22 cellular contexts compared by ENCODE assay signal in genomic region chr1:209428241-209428921, GRCh38.
DNase-seq lines count a peak whose midpoint lies in the region; ATAC-seq, FAIRE-seq and TF ChIP-seq lines count a peak whose summit lies in the region.
"Had no signal": no experiment of that assay in that cellular context is flagged by ENCODE, and none has a peak within 500 bp of the region (broad histone marks: within the 10 kb centered on the region; RNA-seq: fewer than 3 reads in every experiment).

No MANE protein-coding gene starts in this region.

- CTCF ChIA-PET in K562 (lab: Yijun Ruan, JAX; ENCODE audit: low intra/inter-chr PET ratio): no interaction called here

- H3K36me3 ChIP-seq in K562 (ENCODE audit: control insufficient read depth, insufficient read depth, low read length) (no peaks in the 10 kb centered on the region), thyroid gland (no peaks in the 10 kb centered on the region)
- H3K36me3 ChIP-seq: brain microvascular endothelial cell, heart left ventricle, MG63, neutrophil, SJCRH30, spleen, thoracic aorta had no signal

- POLR2A ChIA-PET in K562 (lab: Yijun Ruan, JAX): no interaction called here

- TF ChIP-seq EP300 in K562 (IDR thresholded peaks at IDR 0.05; ENCODE audit: low read length): no peak

- H2AFZ ChIP-seq in K562 (ENCODE audit: low read depth, low read length): no peak overlapping the region

- H3K4me3 ChIP-seq in K562: no peak overlapping the region
- no peak overlapping the region for H3K4me3 ChIP-seq in thyroid gland (replicated peaks in 1 of 3)
- H3K4me3 ChIP-seq: heart left ventricle, MG63, SJCRH30, spleen, thoracic aorta had no signal

- H3K27me3 ChIP-seq in K562 (ENCODE audit: control insufficient read depth in 2 of 2, insufficient read depth in 2 of 2, low read length in 2 of 2): peaks cover 0 to 8% of the 10 kb centered on the region in 2 experiments; a peak in 1 of 5 replicates
- H3K27me3 ChIP-seq in thyroid gland: no peaks in the 10 kb centered on the region
- H3K27me3 ChIP-seq: brain microvascular endothelial cell, MG63, SJCRH30 had no signal

- H3K4me1 ChIP-seq in K562 (replicated peaks in 1 of 2; ENCODE audit: control insufficient read depth in 2 of 2, insufficient read depth in 2 of 2, low read length in 2 of 2) (no peaks in the 10 kb centered on the region), thyroid gland (peaks cover 11 to 19% of the 10 kb centered on the region in 2 donors)
- H3K4me1 ChIP-seq: heart left ventricle, spleen had no signal

- H3K27ac ChIP-seq in K562 (ENCODE audit: extremely low read depth, low read depth, low read length) (no peak overlapping the region), thyroid gland (no peak overlapping the region)
- H3K27ac ChIP-seq: brain microvascular endothelial cell, heart left ventricle, neutrophil, SJCRH30, spleen, thoracic aorta had no signal

- H3K9ac ChIP-seq in K562 (ENCODE audit: insufficient read depth in 1 of 2, low read depth in 2 of 2, low read length in 2 of 2): no peak overlapping the region

- no peak overlapping the region for H3K4me2 ChIP-seq in K562 (ENCODE audit: insufficient read depth, low read length)

- DNase-seq in NCI-H2171 treated with DMSO at 0.1 percent for 48 hours (lab: John Stamatoyannopoulos, UW) (peak; percentile 17), NCI-H2171 (lab: John Stamatoyannopoulos, UW) (no peak), K562 (ENCODE audit: extremely low read depth in 1 of 4, low spot score in 3 of 4) (peak in 1 of 4 experiments; percentile 17), iPS-NIHi11 (ENCODE audit: low spot score) (peak; percentile 77), thyroid gland (peak; percentile 56 to 58), NCI-H1092 treated with DMSO at 0.1 percent for 48 hours (lab: John Stamatoyannopoulos, UW) (no peak), hepatic stellate cell (ENCODE audit: low spot score) (no peak)
- DNase-seq: activated naive CD4-positive, alpha-beta T cell treated with Interleukin-2 at 50 U/mL for 16 hours; brain microvascular endothelial cell; CD4-positive, CD25-positive, alpha-beta regulatory T cell; GDM1; GOT3; heart left ventricle; MG63; NCI-H526 treated with DMSO at 0.1 percent for 48 hours; SJCRH30; spleen had no signal

- no peak for TF ChIP-seq RAD21 in K562 (CRISPR knock-in tag; conservative IDR thresholded peaks at IDR 0.05 in 1 of 2, IDR thresholded peaks at IDR 0.05 in 1 of 2)

- TF ChIP-seq POLR2A in K562 (conservative IDR thresholded peaks at IDR 0.05): no peak
- TF ChIP-seq POLR2A in thyroid gland (IDR thresholded peaks at IDR 0.05): peak in 1 of 2 donors; percentile 16

- WGBS in K562 (ENCODE audit: insufficient coverage, low coverage, missing lambda C conversion rate): 8% methylated on average over 10 of the region's 10 CpGs
- WGBS in thyroid gland, 2 donors: 48 to 56% methylated on average over 10 of the region's 10 CpGs

- TF ChIP-seq CTCF in K562 (IDR thresholded peaks at IDR 0.05 in 2 of 3, conservative IDR thresholded peaks at IDR 0.05 in 1 of 3; ENCODE audit: insufficient read depth in 2 of 3, low read depth in 1 of 3, low read length in 3 of 3) (no peak), thyroid gland (IDR thresholded peaks at IDR 0.05) (no peak)

- no peaks in the 10 kb centered on the region for H3K9me1 ChIP-seq in K562 (ENCODE audit: control insufficient read depth, insufficient read depth, low read length)

- in situ Hi-C loops in K562 (cut with MboI): no loop called here

- no TSS peak for BruUV-seq in K562 (replicated peaks; lab: Mats Ljungman, UMichigan)

- H4K20me1 ChIP-seq in K562 (replicated peaks; ENCODE audit: control insufficient read depth, insufficient read depth, low read length): no peaks in the 10 kb centered on the region; the same call in 1 of the 2 replicates

- intact Hi-C loops in K562 (cut with micrococcal nuclease): no loop called here
- intact Hi-C loops in thyroid gland (cut with DNase I): no loop called here

- peak; percentile 36 for ATAC-seq in K562
- ATAC-seq in GM19463 (IDR thresholded peaks at IDR 0.05; ENCODE audit: unreplicated experiment): no peak
- ATAC-seq: heart left ventricle had no signal

- H3K9me3 ChIP-seq in K562 (replicated peaks; ENCODE audit: control insufficient read depth, insufficient read depth, low read depth, low read length): no peaks in the 10 kb centered on the region
- H3K9me3 ChIP-seq in thyroid gland: no peaks in the 10 kb centered on the region
- H3K9me3 ChIP-seq: heart left ventricle, MG63, neutrophil, SJCRH30, spleen, thoracic aorta had no signal

- no peaks in the 10 kb centered on the region for H3K79me2 ChIP-seq in K562 (ENCODE audit: control insufficient read depth, insufficient read depth, low read length)

- no peak for FAIRE-seq in K562 (lab: Jason Lieb, UNC)
- FAIRE-seq: endometrium, TTC549 had no signal

TF ChIP-seq in K562, 482 proteins besides CTCF, POLR2A, EP300 and RAD21 (continues in another document):
- peak; percentile 48; the same call in 1 of the 2 replicates for TF ChIP-seq CTBP1 (IDR thresholded peaks at IDR 0.05; ENCODE audit: borderline replicate concordance)
- no peak for TF ChIP-seq ZNF146 (CRISPR knock-in tag; IDR thresholded peaks at IDR 0.05; ENCODE audit: unreplicated experiment)
- TF ChIP-seq ZNF263 (CRISPR knock-in tag; IDR thresholded peaks at IDR 0.05; ENCODE audit: borderline replicate concordance): no peak
- TF ChIP-seq FOXA1 (IDR thresholded peaks at IDR 0.05; ENCODE audit: borderline replicate concordance): no peak
- TF ChIP-seq, protein P1, sequence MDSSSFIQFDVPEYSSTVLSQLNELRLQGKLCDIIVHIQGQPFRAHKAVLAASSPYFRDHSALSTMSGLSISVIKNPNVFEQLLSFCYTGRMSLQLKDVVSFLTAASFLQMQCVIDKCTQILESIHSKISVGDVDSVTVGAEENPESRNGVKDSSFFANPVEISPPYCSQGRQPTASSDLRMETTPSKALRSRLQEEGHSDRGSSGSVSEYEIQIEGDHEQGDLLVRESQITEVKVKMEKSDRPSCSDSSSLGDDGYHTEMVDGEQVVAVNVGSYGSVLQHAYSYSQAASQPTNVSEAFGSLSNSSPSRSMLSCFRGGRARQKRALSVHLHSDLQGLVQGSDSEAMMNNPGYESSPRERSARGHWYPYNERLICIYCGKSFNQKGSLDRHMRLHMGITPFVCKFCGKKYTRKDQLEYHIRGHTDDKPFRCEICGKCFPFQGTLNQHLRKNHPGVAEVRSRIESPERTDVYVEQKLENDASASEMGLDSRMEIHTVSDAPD (CRISPR knock-in tag; IDR thresholded peaks at IDR 0.05): no peak
- TF ChIP-seq MEF2D (tag; conservative IDR thresholded peaks at IDR 0.05; ENCODE audit: low read depth): no peak
- TF ChIP-seq TEAD4 (IDR thresholded peaks at IDR 0.05; ENCODE audit: low read length): peak; percentile 31; the same call in 1 of the 2 replicates
- TF ChIP-seq TEAD4 (CRISPR knock-in tag; IDR thresholded peaks at IDR 0.05; ENCODE audit: borderline replicate concordance): no peak
- no peak for TF ChIP-seq FOXJ3 (CRISPR knock-in tag; IDR thresholded peaks at IDR 0.05)
- TF ChIP-seq TCF3 (CRISPR knock-in tag; IDR thresholded peaks at IDR 0.05): peak; percentile 48
- TF ChIP-seq ZBTB7A (IDR thresholded peaks at IDR 0.05; ENCODE audit: borderline replicate concordance, control insufficient read depth, low read depth, low read length): no peak
- TF ChIP-seq PHB2 (IDR thresholded peaks at IDR 0.05; ENCODE audit: low read depth): no peak
- TF ChIP-seq SMARCA4 (IDR thresholded peaks at IDR 0.05): 0 out of 2 replicates have a peak, but pooled peaks have one; percentile 21
- TF ChIP-seq TEAD1 (CRISPR knock-in tag; IDR thresholded peaks at IDR 0.05): no peak
- TF ChIP-seq ZEB2 (IDR thresholded peaks at IDR 0.05): 0 out of 2 replicates have a peak, but pooled peaks have one; percentile 41
- TF ChIP-seq FIP1L1 (IDR thresholded peaks at IDR 0.05; ENCODE audit: low read depth, low read length, poor library complexity, severe bottlenecking): no peak
- peak in 1 of 2 experiments; percentile 26; a peak in 2 of 4 replicates for TF ChIP-seq NRF1 (conservative IDR thresholded peaks at IDR 0.05 in 1 of 2, IDR thresholded peaks at IDR 0.05 in 1 of 2)
- TF ChIP-seq SPI1 (IDR thresholded peaks at IDR 0.05; ENCODE audit: borderline replicate concordance, low read depth, low read length): peak; percentile 93
- TF ChIP-seq NFE2L1 (tag; IDR thresholded peaks at IDR 0.05; ENCODE audit: borderline replicate concordance, low read depth): no peak
- TF ChIP-seq MAFF (IDR thresholded peaks at IDR 0.05; ENCODE audit: low read length): no peak
- no peak for TF ChIP-seq PRPF4 (IDR thresholded peaks at IDR 0.05; ENCODE audit: insufficient read depth, low read depth, low read length, poor library complexity, severe bottlenecking)
- TF ChIP-seq ZNF695 (CRISPR knock-in tag; IDR thresholded peaks at IDR 0.05): no peak
- TF ChIP-seq HCFC1 (IDR thresholded peaks at IDR 0.05; ENCODE audit: low read depth, low read length): no peak

Comparison
In these comparisons a context has a peak if more than half of its experiments do, and no peak if none do; other contexts are left out.
1. DNase-seq: peak in NCI-H2171 treated with DMSO at 0.1 percent for 48 hours (single experiment), iPS-NIHi11 (single experiment) and thyroid gland (2 of 2); none in NCI-H2171 (single experiment), NCI-H1092 treated with DMSO at 0.1 percent for 48 hours (single experiment) and hepatic stellate cell (single experiment).